In the genomic region with DNA sequence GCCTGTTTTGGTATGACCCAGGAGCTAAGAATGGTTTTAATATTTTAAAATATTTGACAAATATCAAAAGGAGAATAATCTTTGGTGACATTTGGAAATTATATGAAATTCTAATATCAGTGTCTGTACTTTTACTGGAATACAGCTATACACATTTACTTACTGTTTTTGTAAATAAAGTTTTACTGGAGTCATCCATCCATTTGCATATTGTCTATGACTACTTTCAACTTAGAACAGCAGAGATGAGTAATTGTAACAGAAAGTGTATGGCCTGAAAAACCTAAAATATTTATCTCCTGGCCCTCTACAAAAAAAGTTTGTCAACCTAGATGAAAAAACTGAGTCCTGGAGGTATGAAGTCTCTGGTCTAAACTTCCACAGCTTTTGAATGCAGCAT, we compare ENCODE assay signal across 16 cellular contexts.
"Had no signal": no experiment of that assay in that cellular context is flagged by ENCODE, and none has a peak within 500 bp of the region (broad histone marks: within the 10 kb centered on the region; RNA-seq: fewer than 3 reads in every experiment).

No MANE protein-coding gene starts in this region.

- H3K9me3 Mint-ChIP-seq: activated T-cell treated with anti-CD3 and anti-CD28 coated beads, Interleukin-2, amount 50 U/mL, for 4 hours; stimulated activated naive CD8-positive, alpha-beta T cell treated with anti-CD3 and anti-CD28 coated beads, Interleukin-15, amount 100 ng/mL, for 72 hours had no signal

- H3K4me1 Mint-ChIP-seq: endodermal cell; stimulated activated naive CD8-positive, alpha-beta T cell treated with anti-CD3 and anti-CD28 coated beads, Interleukin-15, amount 100 ng/mL, for 72 hours had no signal

- H3K27ac Mint-ChIP-seq: endodermal cell; stimulated activated naive CD8-positive, alpha-beta T cell treated with anti-CD3 and anti-CD28 coated beads, Interleukin-15, amount 100 ng/mL, for 72 hours had no signal

- ATAC-seq: activated T-cell treated with anti-CD3 and anti-CD28 coated beads, Interleukin-2, amount 50 U/mL, for 4 hours had no signal

- H3K4me3 ChIP-seq: breast epithelium, testis had no signal

- H3K27me3 Mint-ChIP-seq: stimulated activated naive CD8-positive, alpha-beta T cell treated with anti-CD3 and anti-CD28 coated beads, Interleukin-15, amount 100 ng/mL, for 72 hours had no signal

- DNase-seq: activated CD4-positive, alpha-beta T cell treated with anti-CD3 and anti-CD28 coated beads for 1 hour; activated CD4-positive, alpha-beta T cell treated with anti-CD3 and anti-CD28 coated beads, Interleukin-2, amount 50 U/mL, for 48 hours; activated gamma-delta T cell treated with Interleukin-2 at 50 U/mL for 16 hours; activated T-cell treated with anti-CD3 and anti-CD28 coated beads, Interleukin-2, amount 50 U/mL, for 4 hours; aorta; endodermal cell; erythroblast; hippocampal formation; kidney glomerular epithelial cell; midbrain; retina; stimulated activated CD4-positive, alpha-beta T cell treated with anti-CD3 and anti-CD28 coated beads, Interleukin-4, amount 100 ng/mL, for 1 hour; stimulated activated CD8-positive, alpha-beta memory T cell treated with anti-CD3 and anti-CD28 coated beads, Interleukin-4, amount 100 ng/mL, for 48 hours; stimulated activated naive CD8-positive, alpha-beta T cell treated with anti-CD3 and anti-CD28 coated beads, Interleukin-15, amount 100 ng/mL, for 72 hours; testis had no signal

- H3K4me3 Mint-ChIP-seq: activated T-cell treated with anti-CD3 and anti-CD28 coated beads, Interleukin-2, amount 50 U/mL, for 4 hours; endodermal cell; stimulated activated naive CD8-positive, alpha-beta T cell treated with anti-CD3 and anti-CD28 coated beads, Interleukin-15, amount 100 ng/mL, for 72 hours had no signal
